33 cellular contexts compared by ENCODE assay signal in the genomic region with DNA sequence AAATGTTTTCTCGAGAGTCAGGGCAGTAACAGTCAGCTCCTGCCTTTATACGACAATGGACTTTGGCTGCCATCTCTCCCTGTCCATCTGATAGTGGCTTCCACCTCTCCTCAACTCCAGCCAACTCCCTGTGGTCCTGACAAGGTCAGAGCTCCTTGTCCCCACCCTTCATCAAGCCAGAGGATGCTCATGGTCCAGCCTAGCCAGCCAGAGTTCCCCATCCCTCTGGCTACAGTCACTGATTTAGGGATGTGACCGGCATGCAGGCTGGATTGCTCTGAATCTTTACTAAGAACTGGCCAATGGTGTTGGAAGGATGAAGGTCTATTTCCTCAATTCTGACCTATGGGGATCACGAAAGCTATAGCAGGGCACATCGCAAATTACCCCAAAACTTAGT.
"Had no signal": no experiment of that assay in that cellular context is flagged by ENCODE, and none has a peak within 500 bp of the region (broad histone marks: within the 10 kb centered on the region; RNA-seq: fewer than 3 reads in every experiment).

No MANE protein-coding gene starts in this region.

- H3K27me3 Mint-ChIP-seq: activated CD8-positive, alpha-beta T cell treated with anti-CD3 and anti-CD28 coated beads for 36 hours; activated T-helper 17 cell treated with anti-CD3 and anti-CD28 coated beads, Interleukin-2, amount 50 U/mL, for 72 hours; brain had no signal

- ATAC-seq: activated CD4-positive, CD25-positive, alpha-beta regulatory T cell treated with anti-CD3 and anti-CD28 coated beads, Interleukin-2, amount 50 U/mL, for 24 hours; activated CD8-positive, alpha-beta T cell treated with anti-CD3 and anti-CD28 coated beads for 36 hours; activated T-cell treated with anti-CD3 and anti-CD28 coated beads, Interleukin-2, amount 50 U/mL, for 4 hours; activated T-helper 17 cell treated with anti-CD3 and anti-CD28 coated beads, Interleukin-2, amount 50 U/mL, for 72 hours; esophagus mucosa; T-helper 17 cell had no signal

- H3K27me3 ChIP-seq: ascending aorta, breast epithelium, cardiac muscle cell had no signal

- H3K27ac Mint-ChIP-seq: activated B cell treated with CpG ODN at 0.5 μM for 24 hours; activated CD8-positive, alpha-beta T cell treated with anti-CD3 and anti-CD28 coated beads for 36 hours; activated naive CD8-positive, alpha-beta T cell; activated T-helper 17 cell treated with anti-CD3 and anti-CD28 coated beads, Interleukin-2, amount 50 U/mL, for 72 hours; brain; dendritic cell treated with granulocyte-macrophage colony-stimulating factor and Interleukin-4, amounts not matched to agents 40 ng/mL and 50 ng/mL, for 4 days; T-helper 17 cell; T-helper 2 cell treated with Interferon-gamma antibody and Interleukin-4, amounts not matched to agents 5 μg/mL and 100 μg/mL, for 36 hours had no signal

- H3K36me3 ChIP-seq: ascending aorta, breast epithelium, cardiac muscle cell, WERI-Rb-1 had no signal

- H3K4me1 ChIP-seq: ascending aorta, breast epithelium had no signal

- H3K4me3 ChIP-seq: ascending aorta, breast epithelium, cardiac muscle cell, coronary artery, dorsolateral prefrontal cortex had no signal

- H3K9me3 ChIP-seq: ascending aorta, breast epithelium had no signal

- H3K27ac ChIP-seq: ascending aorta, breast epithelium, cardiac muscle cell, coronary artery, dorsolateral prefrontal cortex, WERI-Rb-1 had no signal

- H3K9me3 Mint-ChIP-seq: activated B cell treated with CpG ODN at 0.5 μM for 24 hours; activated CD8-positive, alpha-beta T cell treated with anti-CD3 and anti-CD28 coated beads for 36 hours; activated T-cell treated with anti-CD3 and anti-CD28 coated beads, Interleukin-2, amount 50 U/mL, for 4 hours; activated T-helper 17 cell treated with anti-CD3 and anti-CD28 coated beads, Interleukin-2, amount 50 U/mL, for 72 hours; dendritic cell treated with granulocyte-macrophage colony-stimulating factor and Interleukin-4, amounts not matched to agents 40 ng/mL and 50 ng/mL, for 4 days; T-helper 2 cell treated with Interferon-gamma antibody and Interleukin-4, amounts not matched to agents 5 μg/mL and 100 μg/mL, for 36 hours had no signal

- DNase-seq: activated B cell treated with CpG ODN at 0.5 μM for 24 hours; activated CD4-positive, alpha-beta T cell treated with anti-CD3 and anti-CD28 coated beads for 48 hours; activated CD4-positive, alpha-beta T cell treated with anti-CD3 and anti-CD28 coated beads, Interleukin-2, amount 50 U/mL, for 1 hour; activated CD4-positive, alpha-beta T cell treated with anti-CD3 and anti-CD28 coated beads, Interleukin-2, amount 50 U/mL, for 48 hours; activated CD8-positive, alpha-beta memory T cell treated with anti-CD3 and anti-CD28 coated beads for 24 hours; activated CD8-positive, alpha-beta T cell treated with anti-CD3 and anti-CD28 coated beads for 36 hours; activated gamma-delta T cell treated with Interleukin-2 at 50 U/mL for 16 hours; activated naive CD4-positive, alpha-beta T cell treated with anti-CD3 and anti-CD28 coated beads, Interleukin-2, amount 50 U/mL, for 16 hours; activated naive CD4-positive, alpha-beta T cell treated with Interleukin-2 at 50 U/mL for 16 hours; activated T-cell treated with anti-CD3 and anti-CD28 coated beads, Interleukin-2, amount 50 U/mL, for 4 hours; central memory CD4-positive, alpha-beta T cell; cerebellar nuclear complex; effector memory CD4-positive, alpha-beta T cell; foreskin fibroblast; head of caudate nucleus; hippocampal formation; T-helper 1 cell; T-helper 17 cell; T1000; WERI-Rb-1 had no signal

- H3K4me3 Mint-ChIP-seq: activated B cell treated with CpG ODN at 0.5 μM for 24 hours; activated CD8-positive, alpha-beta T cell treated with anti-CD3 and anti-CD28 coated beads for 36 hours; activated naive CD8-positive, alpha-beta T cell; activated T-cell treated with anti-CD3 and anti-CD28 coated beads, Interleukin-2, amount 50 U/mL, for 4 hours; activated T-helper 17 cell treated with anti-CD3 and anti-CD28 coated beads, Interleukin-2, amount 50 U/mL, for 72 hours; brain; dendritic cell treated with granulocyte-macrophage colony-stimulating factor and Interleukin-4, amounts not matched to agents 40 ng/mL and 50 ng/mL, for 4 days; T-helper 17 cell; T-helper 2 cell treated with Interferon-gamma antibody and Interleukin-4, amounts not matched to agents 5 μg/mL and 100 μg/mL, for 36 hours had no signal

- H3K36me3 Mint-ChIP-seq: activated naive CD8-positive, alpha-beta T cell; brain had no signal

- FAIRE-seq: frontal cortex had no signal

- H3K4me1 Mint-ChIP-seq: activated B cell treated with CpG ODN at 0.5 μM for 24 hours; activated T-helper 17 cell treated with anti-CD3 and anti-CD28 coated beads, Interleukin-2, amount 50 U/mL, for 72 hours; brain had no signal
